8 cellular contexts compared by ENCODE assay signal in genomic region chr22:29388759-29389090, GRCh38. TPM values are rescaled to one million over a fixed set of nuclear protein-coding genes. Genes with fewer than 3 reads are reported as not detected.
A peak's percentile ranks its signal among the peaks of the same experiment; 100 is the strongest.
DNase-seq lines count a peak whose midpoint lies in the region; ATAC-seq and TF ChIP-seq lines count a peak whose summit lies in the region.

No MANE protein-coding gene starts in this region.

- intact Hi-C loops in activated B cell treated with CpG ODN at 0.5 μM for 24 hours (cut with micrococcal nuclease) = loop anchor here (1.0 to 5.0 kb wide), 8 partner anchors 120 to 1249 kb away; partner anchors contain the start of genes ASCC2, EWSR1, NF2 and NIPSNAP1

- CTCF ChIA-PET in activated B cell treated with CpG ODN at 0.5 μM for 24 hours (lab: Charles Lee) = interaction anchor here (1.4 to 1.9 kb wide), 2 partner anchors 25 to 135 kb away, joined by 4 to 7 read pairs; no protein-coding TSS in a partner anchor

- no peaks in the 10 kb centered on the region for H3K27me3 ChIP-seq in subcutaneous abdominal adipose tissue (ENCODE audit: control insufficient read depth in 5 of 5, insufficient read depth in 4 of 5, low read length in 5 of 5)

- no peaks in the 10 kb centered on the region for H3K9me3 ChIP-seq in subcutaneous abdominal adipose tissue (ENCODE audit: control insufficient read depth in 5 of 5, low read length in 5 of 5)

- peak overlapping the region; percentile 93 for H3K4me3 Mint-ChIP-seq in activated B cell treated with CpG ODN at 0.5 μM for 24 hours

- no peaks in the 10 kb centered on the region for H3K9me3 Mint-ChIP-seq in activated B cell treated with CpG ODN at 0.5 μM for 24 hours

- DNase-seq in activated B cell treated with CpG ODN at 0.5 μM for 24 hours (no peak), mesenteric fat pad (ENCODE audit: low spot score) (no peak), ureter (ENCODE audit: low spot score) (no peak), activated gamma-delta T cell (lab: John Stamatoyannopoulos, UW) (no peak)

- H3K27me3 Mint-ChIP-seq in activated B cell treated with CpG ODN at 0.5 μM for 24 hours = no peaks in the 10 kb centered on the region

- H3K4me3 ChIP-seq in iPS-11a (ENCODE audit: low read depth, low read length) = peak overlapping the region; percentile 72
- peak overlapping the region; percentile 74 to 89 (median 83) for H3K4me3 ChIP-seq in subcutaneous abdominal adipose tissue (ENCODE audit: low read depth in 1 of 5, low read length in 5 of 5)

- POLR2A ChIA-PET in activated B cell treated with CpG ODN at 0.5 μM for 24 hours (lab: Charles Lee) = interaction anchor here (0.7 to 5.2 kb wide), 5 partner anchors 8 to 968 kb away, joined by 3 to 32 read pairs (median 3); partner anchors contain the start of genes CCDC157, SF3A1 and THOC5

- no peak for TF ChIP-seq CTCF in 22Rv1 (IDR thresholded peaks at IDR 0.05)
- no peak for TF ChIP-seq CTCF in activated B cell treated with CpG ODN at 0.5 μM for 24 hours (IDR thresholded peaks at IDR 0.05)

- ATAC-seq in GM21526 (IDR thresholded peaks at IDR 0.05; ENCODE audit: low FRiP score, unreplicated experiment) (peak; percentile 10), activated B cell treated with CpG ODN at 0.5 μM for 24 hours (ENCODE audit: low read depth) (peak; percentile 3)

- peak overlapping the region; percentile 69 for H3K27ac ChIP-seq in 22Rv1
- H3K27ac ChIP-seq in subcutaneous abdominal adipose tissue (ENCODE audit: low read depth, low read length) = peak overlapping the region; percentile 84

- H3K9ac ChIP-seq in subcutaneous abdominal adipose tissue (ENCODE audit: low read length in 5 of 5) = peak overlapping the region in 4 of 5 donors; percentile 67 to 87 (median 81)

- peaks cover 59% of the 10 kb centered on the region for H3K4me1 Mint-ChIP-seq in activated B cell treated with CpG ODN at 0.5 μM for 24 hours

- H3K4me1 ChIP-seq in subcutaneous abdominal adipose tissue (ENCODE audit: control insufficient read depth in 5 of 5, insufficient read depth in 5 of 5, low read length in 5 of 5) = peaks cover 3 to 50% (median 38%) of the 10 kb centered on the region in 5 donors

- H3K36me3 Mint-ChIP-seq in activated B cell treated with CpG ODN at 0.5 μM for 24 hours (ENCODE audit: low read depth) = peaks cover 17% of the 10 kb centered on the region

- H3K36me3 ChIP-seq in subcutaneous abdominal adipose tissue (ENCODE audit: control insufficient read depth in 5 of 5, insufficient read depth in 5 of 5, low read length in 5 of 5) = peaks cover 0 to 10% (median 2%) of the 10 kb centered on the region in 5 donors

- H3K27ac Mint-ChIP-seq in activated B cell treated with CpG ODN at 0.5 μM for 24 hours = peak overlapping the region; percentile 93

RNA-seq across cellular contexts. Expression of gene AP1B1, which starts 0.4 kb away (rescaled TPM):
- 120 and 132 TPM in 2 replicates for total RNA-seq in activated B cell treated with CpG ODN at 0.5 μM for 24 hours
- total RNA-seq in mesenteric fat pad = 89.3 TPM
- 173 TPM for total RNA-seq in ureter

RNA-seq across cellular contexts. Expression of gene RFPL1, which starts 49.7 kb away (rescaled TPM):
- not detected in 2 replicates for total RNA-seq in activated B cell treated with CpG ODN at 0.5 μM for 24 hours
- not detected for total RNA-seq in mesenteric fat pad
- total RNA-seq in ureter = not detected
